8 cellular contexts compared by ENCODE assay signal in the genomic region with DNA sequence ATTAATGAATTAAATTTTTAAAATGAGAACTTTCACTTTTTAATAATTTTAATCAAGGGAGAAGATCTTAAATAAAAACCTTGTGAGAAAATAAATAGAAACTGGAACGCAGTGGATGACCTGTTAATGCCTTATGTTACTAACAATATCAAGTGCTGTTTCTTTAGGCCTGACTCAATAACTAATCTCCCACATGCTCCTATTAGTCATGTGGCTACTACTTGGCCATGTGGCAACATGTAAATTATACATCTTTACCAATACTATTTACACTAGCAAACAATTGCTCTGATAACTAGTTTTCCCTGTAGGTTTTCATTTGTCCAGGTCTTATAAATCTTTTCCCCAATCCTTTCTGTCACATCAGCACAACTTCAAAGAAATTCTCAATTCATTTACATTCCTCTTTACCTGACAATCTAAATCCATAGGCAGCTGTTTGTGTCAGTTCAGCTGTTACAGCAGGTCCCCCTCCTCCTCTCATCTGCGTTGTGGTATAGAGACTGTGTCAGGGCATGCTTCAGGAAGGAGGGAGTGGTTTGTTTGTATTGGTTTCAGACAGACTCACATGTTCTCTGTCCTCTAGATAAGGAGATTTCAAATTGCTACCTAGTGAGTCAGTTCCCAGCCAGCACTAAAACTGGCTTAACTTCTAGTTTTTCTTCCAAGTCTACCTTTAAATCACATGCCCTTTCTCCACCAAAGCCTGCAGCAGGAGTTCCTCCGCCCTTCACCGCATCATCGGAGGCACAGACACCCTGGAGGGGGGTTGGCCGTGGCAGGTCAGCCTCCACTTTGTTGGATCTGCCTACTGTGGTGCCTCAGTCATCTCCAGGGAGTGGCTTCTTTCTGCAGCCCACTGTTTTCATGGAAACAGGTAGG. TPM values are rescaled to one million over a fixed set of nuclear protein-coding genes. Genes with fewer than 3 reads are reported as not detected.
DNase-seq lines count a peak whose midpoint lies in the region; ATAC-seq lines count a peak whose summit lies in the region.

No MANE protein-coding gene starts in this region.

- intact Hi-C loops in left colon (cut with DNase I, micrococcal nuclease): no loop called here
- intact Hi-C loops in head of caudate nucleus (cut with DNase I): no loop called here

- DNase-seq in activated CD4-positive, CD25-positive, alpha-beta regulatory T cell treated with anti-CD3 and anti-CD28 coated beads, Interleukin-2, amount 50 U/mL, for 72 hours: no peak
- DNase-seq in NCI-H226 (peak; percentile 97), left colon (peak; percentile 51 to 67), T-helper 9 cell (no peak), head of caudate nucleus (no peak)
- peak; percentile 14 for DNase-seq in activated naive CD4-positive, alpha-beta T cell treated with anti-CD3 and anti-CD28 coated beads, Interleukin-2, amount 50 U/mL, for 16 hours

- ATAC-seq in activated CD4-positive, CD25-positive, alpha-beta regulatory T cell treated with anti-CD3 and anti-CD28 coated beads, Interleukin-2, amount 50 U/mL, for 24 hours: peak; percentile 58 to 78
- ATAC-seq in HG02852 (IDR thresholded peaks at IDR 0.05; ENCODE audit: unreplicated experiment): peak; percentile 89
- peak; percentile 96 for ATAC-seq in left colon

RNA-seq across cellular contexts. Expression of a gene that starts 11.3 kb away (rescaled TPM):
- 10 to 100 TPM; 35.7 to 35.8 TPM for total RNA-seq in left colon

RNA-seq across cellular contexts. Expression of a gene that starts 40.3 kb away (rescaled TPM):
- under 1 TPM in 1 of 2 donors, not detected in 1; 0.11 TPM for total RNA-seq in left colon

RNA-seq across cellular contexts. Expression of a gene that starts 58.2 kb away (rescaled TPM):
- total RNA-seq in left colon: under 1 TPM in 1 of 2 donors, not detected in 1; 0.50 TPM

Comparison
In these comparisons a context has a peak if more than half of its experiments do, and no peak if none do; other contexts are left out.
1. DNase-seq: peak in NCI-H226 (single experiment), activated naive CD4-positive, alpha-beta T cell treated with anti-CD3 and anti-CD28 coated beads, Interleukin-2, amount 50 U/mL, for 16 hours (single experiment) and left colon (2 of 2); none in activated CD4-positive, CD25-positive, alpha-beta regulatory T cell treated with anti-CD3 and anti-CD28 coated beads, Interleukin-2, amount 50 U/mL, for 72 hours (single experiment), T-helper 9 cell (single experiment) and head of caudate nucleus (0 of 42).
2. Peak in every context shown above with its lines, with median percentiles within 50 percentile points of each other: ATAC-seq.